In genomic region chr7:109387530-109387929, GRCh38 we compare ENCODE assay signal across 10 cellular contexts.
"Had no signal": no experiment of that assay in that cellular context is flagged by ENCODE, and none has a peak within 500 bp of the region (broad histone marks: within the 10 kb centered on the region; RNA-seq: fewer than 3 reads in every experiment).

No MANE protein-coding gene starts in this region.

- H3K36me3 Mint-ChIP-seq: neural progenitor cell, T-cell had no signal

- H3K4me1 Mint-ChIP-seq: neural progenitor cell, T-cell had no signal

- ATAC-seq: activated CD8-positive, alpha-beta T cell treated with anti-CD3 and anti-CD28 coated beads, Interleukin-2, amount 10 ng/mL, durations not matched to agents 7 days and 5 days; activated T-cell treated with anti-CD3 and anti-CD28 coated beads, Interleukin-2, amount 50 U/mL, for 72 hours; pancreas had no signal

- H3K27ac Mint-ChIP-seq: activated CD8-positive, alpha-beta T cell treated with anti-CD3 and anti-CD28 coated beads, Interleukin-2, amount 10 ng/mL, durations not matched to agents 7 days and 5 days; activated T-cell treated with anti-CD3 and anti-CD28 coated beads, Interleukin-2, amount 50 U/mL, for 72 hours; T-cell had no signal

- DNase-seq: activated CD8-positive, alpha-beta memory T cell treated with anti-CD3 and anti-CD28 coated beads, Interleukin-2, amount 50 U/mL, for 4 hours; activated CD8-positive, alpha-beta T cell treated with anti-CD3 and anti-CD28 coated beads, Interleukin-2, amount 10 ng/mL, durations not matched to agents 7 days and 5 days; activated T-cell treated with anti-CD3 and anti-CD28 coated beads, Interleukin-2, amount 50 U/mL, for 72 hours; kidney glomerular epithelial cell; stimulated activated CD4-positive, alpha-beta T cell treated with anti-CD3 and anti-CD28 coated beads, Interleukin-2, amount 100 ng/mL, for 48 hours; stimulated activated naive CD4-positive, alpha-beta T cell; T-helper 9 cell had no signal

- H3K4me3 Mint-ChIP-seq: activated CD8-positive, alpha-beta T cell treated with anti-CD3 and anti-CD28 coated beads, Interleukin-2, amount 10 ng/mL, durations not matched to agents 7 days and 5 days; activated T-cell treated with anti-CD3 and anti-CD28 coated beads, Interleukin-2, amount 50 U/mL, for 72 hours; neural progenitor cell; T-cell had no signal

- H3K27me3 Mint-ChIP-seq: T-cell had no signal
